ENCODE assay signal across 23 cellular contexts in genomic region chr1:244095523-244095911, GRCh38.
"Had no signal": no experiment of that assay in that cellular context is flagged by ENCODE, and none has a peak within 500 bp of the region (broad histone marks: within the 10 kb centered on the region; RNA-seq: fewer than 3 reads in every experiment).

No MANE protein-coding gene starts in this region.

- DNase-seq: colonic mucosa; cortex of kidney; effector CD8-positive, alpha-beta T cell; effector memory CD8-positive, alpha-beta T cell; endodermal cell; erythroblast; esophagus squamous epithelium; foreskin fibroblast; foreskin melanocyte; gastrocnemius medialis; glutamatergic neuron; heart right ventricle; hippocampal formation; left cardiac atrium; left ventricle myocardium inferior; lower lobe of right lung; midbrain had no signal

- H3K4me1 Mint-ChIP-seq: endodermal cell had no signal

- H3K27ac Mint-ChIP-seq: dendritic cell treated with granulocyte-macrophage colony-stimulating factor and Interleukin-4, amounts not matched to agents 40 ng/mL and 50 ng/mL, for 4 days; effector memory CD8-positive, alpha-beta T cell; endodermal cell had no signal

- H3K4me1 ChIP-seq: colonic mucosa, esophagus squamous epithelium, gastrocnemius medialis, lower lobe of right lung had no signal

- H3K4me3 ChIP-seq: colonic mucosa, esophagus squamous epithelium, gastrocnemius medialis, heart right ventricle, left ventricle myocardium inferior, lower lobe of right lung had no signal

- H3K27me3 ChIP-seq: colonic mucosa had no signal

- H3K36me3 ChIP-seq: colonic mucosa, esophagus squamous epithelium, gastrocnemius medialis, heart right ventricle, left ventricle myocardium inferior, lower lobe of right lung had no signal

- FAIRE-seq: endometrium, islet of Langerhans, keratinocyte had no signal

- H3K27ac ChIP-seq: colonic mucosa, epithelial cell of prostate, esophagus squamous epithelium, gastrocnemius medialis, heart right ventricle, left ventricle myocardium inferior, lower lobe of right lung had no signal

- H3K4me3 Mint-ChIP-seq: dendritic cell treated with granulocyte-macrophage colony-stimulating factor and Interleukin-4, amounts not matched to agents 40 ng/mL and 50 ng/mL, for 4 days; effector memory CD8-positive, alpha-beta T cell; endodermal cell had no signal

- H3K9me3 ChIP-seq: colonic mucosa, esophagus squamous epithelium, gastrocnemius medialis, lower lobe of right lung had no signal

- H3K9me3 Mint-ChIP-seq: effector memory CD8-positive, alpha-beta T cell had no signal

- ATAC-seq: effector memory CD8-positive, alpha-beta T cell; esophagus mucosa; gastrocnemius medialis; heart right ventricle; left cardiac atrium; lower lobe of right lung had no signal
